8 cellular contexts compared by ENCODE assay signal in the genomic region with DNA sequence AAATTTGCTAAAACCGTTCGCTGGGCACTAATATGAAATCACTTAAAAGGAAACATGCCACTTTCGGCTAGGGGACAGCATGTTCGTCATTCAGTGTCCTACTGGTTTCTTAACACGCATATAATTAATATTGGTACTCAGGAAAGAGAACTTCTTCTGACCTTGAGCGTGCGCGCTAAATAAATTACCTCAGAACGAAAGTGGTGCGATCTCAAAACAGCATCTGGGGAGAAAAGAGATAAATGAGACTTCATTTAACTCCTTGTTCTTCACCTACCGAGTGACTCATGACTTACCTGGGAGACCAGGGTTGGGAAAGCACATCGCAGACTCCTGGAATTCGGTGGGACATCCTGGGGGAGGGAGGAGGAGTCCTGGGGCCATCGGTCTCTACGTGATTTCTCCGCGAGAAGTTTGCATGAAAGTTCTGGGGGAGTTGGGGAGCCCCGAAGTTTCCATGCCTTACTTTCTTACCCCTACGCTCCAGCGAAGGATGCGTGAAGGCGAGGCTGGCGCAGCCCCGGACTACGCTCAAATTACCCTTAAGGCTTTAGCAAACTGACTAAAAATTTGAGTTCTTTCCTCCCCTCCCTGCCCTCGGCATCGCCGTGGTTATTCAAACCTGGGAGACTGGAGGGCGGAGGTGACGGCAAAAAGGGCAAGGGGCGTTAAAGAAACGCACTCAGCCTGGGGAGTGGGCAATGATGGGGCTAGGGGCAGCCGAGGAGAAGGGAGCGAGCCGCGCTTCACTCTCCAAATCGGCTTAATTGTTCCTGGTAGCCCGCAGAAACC. TPM values are rescaled to one million over a fixed set of nuclear protein-coding genes. Genes with fewer than 3 reads are reported as not detected.
DNase-seq lines count a peak whose midpoint lies in the region; ATAC-seq and TF ChIP-seq lines count a peak whose summit lies in the region.

No MANE protein-coding gene starts in this region.

- peak overlapping the region; percentile 78 for H3K4me3 Mint-ChIP-seq in activated CD4-positive, alpha-beta memory T cell treated with anti-CD3 and anti-CD28 coated beads, Interleukin-2, amount 10 ng/mL, durations not matched to agents 7 days and 5 days
- H3K4me3 Mint-ChIP-seq in glutamatergic neuron (ENCODE audit: unreplicated experiment) = peak overlapping the region; percentile 95

- TF ChIP-seq CTCF in HFF-Myc (IDR thresholded peaks at IDR 0.05; ENCODE audit: low read depth, low read length, missing control alignments) (no peak), glutamatergic neuron (IDR thresholded peaks at IDR 0.05; ENCODE audit: partially characterized antibody, unreplicated experiment) (no peak), retinal pigment epithelial cell (conservative IDR thresholded peaks at IDR 0.05; ENCODE audit: low read depth, low read length) (no peak)

- H3K27me3 Mint-ChIP-seq in activated CD4-positive, alpha-beta memory T cell treated with anti-CD3 and anti-CD28 coated beads, Interleukin-2, amount 10 ng/mL, durations not matched to agents 7 days and 5 days = peaks cover 74% of the 10 kb centered on the region
- H3K27me3 Mint-ChIP-seq in glutamatergic neuron (ENCODE audit: unreplicated experiment) = peaks cover 2% of the 10 kb centered on the region

- ATAC-seq in HG03342 (IDR thresholded peaks at IDR 0.05; ENCODE audit: unreplicated experiment) = no peak

- H3K36me3 Mint-ChIP-seq in activated CD4-positive, alpha-beta memory T cell treated with anti-CD3 and anti-CD28 coated beads, Interleukin-2, amount 10 ng/mL, durations not matched to agents 7 days and 5 days (ENCODE audit: low read depth) = no peaks in the 10 kb centered on the region
- H3K36me3 Mint-ChIP-seq in glutamatergic neuron (ENCODE audit: unreplicated experiment) = no peaks in the 10 kb centered on the region

- POLR2A ChIA-PET in activated CD4-positive, alpha-beta memory T cell treated with anti-CD3 and anti-CD28 coated beads, Interleukin-2, amount 10 ng/mL, durations not matched to agents 7 days and 5 days (lab: Charles Lee) = no interaction called here

- no peaks in the 10 kb centered on the region for H3K9me3 Mint-ChIP-seq in activated CD4-positive, alpha-beta memory T cell treated with anti-CD3 and anti-CD28 coated beads, Interleukin-2, amount 10 ng/mL, durations not matched to agents 7 days and 5 days
- no peaks in the 10 kb centered on the region for H3K9me3 Mint-ChIP-seq in glutamatergic neuron (ENCODE audit: unreplicated experiment)

- H3K27ac Mint-ChIP-seq in activated CD4-positive, alpha-beta memory T cell treated with anti-CD3 and anti-CD28 coated beads, Interleukin-2, amount 10 ng/mL, durations not matched to agents 7 days and 5 days = no peak overlapping the region
- no peak overlapping the region for H3K27ac Mint-ChIP-seq in glutamatergic neuron (ENCODE audit: unreplicated experiment)

- H3K4me3 ChIP-seq in HFF-Myc (replicated peaks; ENCODE audit: low read depth, low read length) (peak overlapping the region; percentile 90), retinal pigment epithelial cell (ENCODE audit: low read length) (peak overlapping the region; percentile 66)

- CTCF ChIA-PET in activated CD4-positive, alpha-beta memory T cell treated with anti-CD3 and anti-CD28 coated beads, Interleukin-2, amount 10 ng/mL, durations not matched to agents 7 days and 5 days (lab: Charles Lee) = interaction anchor here (1.3 kb wide), 1 partner anchor 15 kb away, joined by 3 read pairs; no protein-coding TSS in a partner anchor

- peak; percentile 54 for DNase-seq in D341Med (ENCODE audit: low spot score)
- no peak for DNase-seq in HFF-Myc (ENCODE audit: extremely low read depth, low read depth)
- DNase-seq in activated CD4-positive, alpha-beta memory T cell treated with anti-CD3 and anti-CD28 coated beads, Interleukin-2, amount 10 ng/mL, durations not matched to agents 7 days and 5 days = no peak
- peak; percentile 34 for DNase-seq in glutamatergic neuron
- DNase-seq in retinal pigment epithelial cell (ENCODE audit: low read depth) = no peak
- DNase-seq in NCI-H1436 (lab: John Stamatoyannopoulos, UW) = no peak
- no peak for DNase-seq in NCI-H1092 treated with DMSO at 0.1 percent for 48 hours (lab: John Stamatoyannopoulos, UW)

- H3K4me1 Mint-ChIP-seq in activated CD4-positive, alpha-beta memory T cell treated with anti-CD3 and anti-CD28 coated beads, Interleukin-2, amount 10 ng/mL, durations not matched to agents 7 days and 5 days = peaks cover 23% of the 10 kb centered on the region
- peaks cover 2% of the 10 kb centered on the region for H3K4me1 Mint-ChIP-seq in glutamatergic neuron (ENCODE audit: low read depth, unreplicated experiment)

RNA-seq across cellular contexts. Expression of gene BEND6, which starts 1.1 kb away (rescaled TPM):
- total RNA-seq in activated CD4-positive, alpha-beta memory T cell treated with anti-CD3 and anti-CD28 coated beads, Interleukin-2, amount 10 ng/mL, durations not matched to agents 7 days and 5 days = not detected
- 1.2 TPM for total RNA-seq in glutamatergic neuron (ENCODE audit: unreplicated experiment)

Comparison
In these comparisons a context has a peak if more than half of its experiments do, and no peak if none do; other contexts are left out.
1. DNase-seq: peak in D341Med (single experiment) and glutamatergic neuron (single experiment); none in HFF-Myc (single experiment), activated CD4-positive, alpha-beta memory T cell treated with anti-CD3 and anti-CD28 coated beads, Interleukin-2, amount 10 ng/mL, durations not matched to agents 7 days and 5 days (single experiment), retinal pigment epithelial cell (single experiment), NCI-H1436 (single experiment) and NCI-H1092 treated with DMSO at 0.1 percent for 48 hours (single experiment).